9 cellular contexts compared by ENCODE assay signal in genomic region chr6:145213614-145214013, GRCh38.
A peak's percentile ranks its signal among the peaks of the same experiment; 100 is the strongest.
DNase-seq lines count a peak whose midpoint lies in the region; ATAC-seq and TF ChIP-seq lines count a peak whose summit lies in the region.
"Had no signal": no experiment of that assay in that cellular context is flagged by ENCODE, and none has a peak within 500 bp of the region (broad histone marks: within the 10 kb centered on the region; RNA-seq: fewer than 3 reads in every experiment).

No MANE protein-coding gene starts in this region.

- H3K4me3 Mint-ChIP-seq in activated naive CD8-positive, alpha-beta T cell treated with anti-CD3 and anti-CD28 coated beads, Interleukin-2, amount 50 U/mL, for 24 hours, result no peak overlapping the region
- H3K4me3 Mint-ChIP-seq: activated T-helper 17 cell treated with anti-CD3 and anti-CD28 coated beads, Interleukin-2, amount 50 U/mL, for 72 hours had no signal

- H3K36me3 ChIP-seq in osteoblast (ENCODE audit: insufficient read depth, low read length), result no peaks in the 10 kb centered on the region

- no peaks in the 10 kb centered on the region for H3K9me3 Mint-ChIP-seq in activated naive CD8-positive, alpha-beta T cell treated with anti-CD3 and anti-CD28 coated beads, Interleukin-2, amount 50 U/mL, for 24 hours
- H3K9me3 Mint-ChIP-seq: activated T-helper 17 cell treated with anti-CD3 and anti-CD28 coated beads, Interleukin-2, amount 50 U/mL, for 72 hours had no signal

- no peak overlapping the region for H3K4me3 ChIP-seq in osteoblast (ENCODE audit: insufficient read depth, low read length)

- no peaks in the 10 kb centered on the region for H3K27me3 ChIP-seq in osteoblast (ENCODE audit: insufficient read depth, low read length)

- DNase-seq in osteoblast (ENCODE audit: insufficient read length, low spot score, missing footprints) (no peak), Kasumi-1 (lab: John Stamatoyannopoulos, UW) (no peak)
- DNase-seq in activated CD4-positive, alpha-beta T cell treated with anti-CD3 and anti-CD28 coated beads for 48 hours, result no peak
- DNase-seq in activated naive CD8-positive, alpha-beta T cell treated with anti-CD3 and anti-CD28 coated beads, Interleukin-2, amount 50 U/mL, for 24 hours, result no peak
- DNase-seq: DMS79 treated with DMSO at 0.1 percent for 48 hours had no signal

- H3K4me1 Mint-ChIP-seq in activated naive CD8-positive, alpha-beta T cell treated with anti-CD3 and anti-CD28 coated beads, Interleukin-2, amount 50 U/mL, for 24 hours, result no peaks in the 10 kb centered on the region
- H3K4me1 Mint-ChIP-seq: activated T-helper 17 cell treated with anti-CD3 and anti-CD28 coated beads, Interleukin-2, amount 50 U/mL, for 72 hours had no signal

- H3K4me1 ChIP-seq in osteoblast (ENCODE audit: insufficient read depth, low read length), result no peaks in the 10 kb centered on the region

- H3K27me3 Mint-ChIP-seq in activated naive CD8-positive, alpha-beta T cell treated with anti-CD3 and anti-CD28 coated beads, Interleukin-2, amount 50 U/mL, for 24 hours, result peaks cover 3% of the 10 kb centered on the region

- no peak overlapping the region for H3K4me2 ChIP-seq in osteoblast (ENCODE audit: insufficient read depth, low read length)

- TF ChIP-seq CTCF in osteoblast (IDR thresholded peaks at IDR 0.05; ENCODE audit: extremely low read depth, low read depth, low read length), result no peak

- no peaks in the 10 kb centered on the region for H3K79me2 ChIP-seq in osteoblast (ENCODE audit: insufficient read depth, low read length)

- H3K27ac ChIP-seq in osteoblast (ENCODE audit: low read depth, low read length), result no peak overlapping the region

- no peaks in the 10 kb centered on the region for H3K36me3 Mint-ChIP-seq in activated naive CD8-positive, alpha-beta T cell treated with anti-CD3 and anti-CD28 coated beads, Interleukin-2, amount 50 U/mL, for 24 hours (ENCODE audit: low read depth)

- H4K20me1 ChIP-seq in osteoblast (ENCODE audit: insufficient read depth, low read length), result no peaks in the 10 kb centered on the region

- peak overlapping the region; percentile 58 for H2AFZ ChIP-seq in osteoblast (ENCODE audit: low read length)

- ATAC-seq in GM18909 (IDR thresholded peaks at IDR 0.05; ENCODE audit: poor library complexity, unreplicated experiment), result peak; percentile 78
- ATAC-seq in GM21786 (IDR thresholded peaks at IDR 0.05; ENCODE audit: unreplicated experiment), result peak; percentile 79
- peak; percentile 81 for ATAC-seq in HG03196 (IDR thresholded peaks at IDR 0.05; ENCODE audit: unreplicated experiment)
- ATAC-seq in activated naive CD8-positive, alpha-beta T cell treated with anti-CD3 and anti-CD28 coated beads, Interleukin-2, amount 50 U/mL, for 24 hours, result no peak
- ATAC-seq: activated T-helper 17 cell treated with anti-CD3 and anti-CD28 coated beads, Interleukin-2, amount 50 U/mL, for 72 hours had no signal

- H3K27ac Mint-ChIP-seq in activated naive CD8-positive, alpha-beta T cell treated with anti-CD3 and anti-CD28 coated beads, Interleukin-2, amount 50 U/mL, for 24 hours, result no peak overlapping the region
- H3K27ac Mint-ChIP-seq: activated T-helper 17 cell treated with anti-CD3 and anti-CD28 coated beads, Interleukin-2, amount 50 U/mL, for 72 hours had no signal

- no peaks in the 10 kb centered on the region for H3K9me3 ChIP-seq in osteoblast (ENCODE audit: low read depth, low read length)
